8 cellular contexts compared by ENCODE assay signal in genomic region chr3:49013738-49014660, GRCh38. TPM values are rescaled to one million over a fixed set of nuclear protein-coding genes. Genes with fewer than 3 reads are reported as not detected.
DNase-seq lines count a peak whose midpoint lies in the region; ATAC-seq and TF ChIP-seq lines count a peak whose summit lies in the region.

No MANE protein-coding gene starts in this region.

- H3K27ac Mint-ChIP-seq in activated CD8-positive, alpha-beta T cell treated with anti-CD3 and anti-CD28 coated beads, Interleukin-2, amount 10 ng/mL, durations not matched to agents 7 days and 5 days = no peak overlapping the region

- no peak overlapping the region for H3K4me2 ChIP-seq in KMS-11

- TF ChIP-seq CTCF in KMS-11 (conservative IDR thresholded peaks at IDR 0.05; ENCODE audit: low read depth, low read length) = peak; percentile 54

- H3K27me3 Mint-ChIP-seq in activated CD8-positive, alpha-beta T cell treated with anti-CD3 and anti-CD28 coated beads, Interleukin-2, amount 10 ng/mL, durations not matched to agents 7 days and 5 days (ENCODE audit: low read depth) = no peaks in the 10 kb centered on the region

- H3K27me3 ChIP-seq in KMS-11 (ENCODE audit: insufficient read depth, low read depth) = no peaks in the 10 kb centered on the region

- peaks cover 6% of the 10 kb centered on the region for H3K4me1 ChIP-seq in KMS-11 (ENCODE audit: low read depth, poor library complexity, severe bottlenecking)

- peaks cover 6% of the 10 kb centered on the region; the same call in 1 of the 2 replicates for H3K79me2 ChIP-seq in KMS-11 (ENCODE audit: insufficient read depth, low read depth)

- no peak overlapping the region for H3K27ac ChIP-seq in KMS-11

- H3K4me3 Mint-ChIP-seq in activated CD8-positive, alpha-beta T cell treated with anti-CD3 and anti-CD28 coated beads, Interleukin-2, amount 10 ng/mL, durations not matched to agents 7 days and 5 days = no peak overlapping the region

- CTCF ChIA-PET in activated CD8-positive, alpha-beta T cell treated with anti-CD3 and anti-CD28 coated beads, Interleukin-2, amount 10 ng/mL, durations not matched to agents 7 days and 5 days (lab: Charles Lee) = interaction anchor here (0.9 to 19.2 kb wide), 4 partner anchors 8 to 278 kb away, joined by 3 to 319 read pairs (median 14); partner anchors contain the start of genes NDUFAF3, P4HTM and QRICH1

- no peak overlapping the region for H3K9ac ChIP-seq in KMS-11

- no peaks in the 10 kb centered on the region for H3K36me3 ChIP-seq in KMS-11 (ENCODE audit: insufficient read depth)

- peaks cover 43% of the 10 kb centered on the region for H3K36me3 Mint-ChIP-seq in activated CD8-positive, alpha-beta T cell treated with anti-CD3 and anti-CD28 coated beads, Interleukin-2, amount 10 ng/mL, durations not matched to agents 7 days and 5 days (ENCODE audit: low read depth)

- no peak overlapping the region for H3K4me3 ChIP-seq in KMS-11 (IDR thresholded peaks at IDR 0.05; ENCODE audit: insufficient read depth, low read depth, low read length)

- DNase-seq in NCI-H146 (lab: John Stamatoyannopoulos, UW) = peak; percentile 44
- DNase-seq in NCI-H146 treated with DMSO at 0.1 percent for 48 hours (lab: John Stamatoyannopoulos, UW; ENCODE audit: unreplicated experiment) = no peak
- DNase-seq in activated CD8-positive, alpha-beta T cell treated with anti-CD3 and anti-CD28 coated beads, Interleukin-2, amount 10 ng/mL, durations not matched to agents 7 days and 5 days = peak; percentile 67
- peak; percentile 66 for DNase-seq in iPS-NIHi7 (ENCODE audit: extremely low spot score)
- peak; percentile 63 for DNase-seq in stimulated activated naive CD8-positive, alpha-beta T cell treated with anti-CD3 and anti-CD28 coated beads, Interleukin-15, Interleukin-2, amounts not matched to agents 100 U/mL and 50 U/mL, for 24 hours
- DNase-seq in NCI-H1092 treated with DMSO at 0.1 percent for 48 hours (lab: John Stamatoyannopoulos, UW) = no peak
- DNase-seq in COR-L47 (lab: John Stamatoyannopoulos, UW) = no peak

- no peaks in the 10 kb centered on the region for H4K20me1 ChIP-seq in KMS-11 (ENCODE audit: insufficient read depth)

- no peaks in the 10 kb centered on the region for H3K9me3 Mint-ChIP-seq in activated CD8-positive, alpha-beta T cell treated with anti-CD3 and anti-CD28 coated beads, Interleukin-2, amount 10 ng/mL, durations not matched to agents 7 days and 5 days (ENCODE audit: insufficient read depth)

- H3K4me1 Mint-ChIP-seq in activated CD8-positive, alpha-beta T cell treated with anti-CD3 and anti-CD28 coated beads, Interleukin-2, amount 10 ng/mL, durations not matched to agents 7 days and 5 days (ENCODE audit: low read depth) = peaks cover 34% of the 10 kb centered on the region

- H2AFZ ChIP-seq in KMS-11 (ENCODE audit: low read depth) = no peak overlapping the region

- ATAC-seq in activated CD8-positive, alpha-beta T cell treated with anti-CD3 and anti-CD28 coated beads, Interleukin-2, amount 10 ng/mL, durations not matched to agents 7 days and 5 days = peak; percentile 30
- peak; percentile 17 for ATAC-seq in stimulated activated naive CD8-positive, alpha-beta T cell treated with anti-CD3 and anti-CD28 coated beads, Interleukin-15, Interleukin-2, amounts not matched to agents 100 U/mL and 50 U/mL, for 24 hours

- POLR2A ChIA-PET in activated CD8-positive, alpha-beta T cell treated with anti-CD3 and anti-CD28 coated beads, Interleukin-2, amount 10 ng/mL, durations not matched to agents 7 days and 5 days (lab: Charles Lee) = interaction anchor here (0.8 to 3.4 kb wide), 3 partner anchors 7 to 116 kb away, joined by 3 to 27 read pairs (median 3); partner anchors contain the start of gene NDUFAF3

RNA-seq across cellular contexts. Expression of gene DALRD3, which starts 4.4 kb away (rescaled TPM):
- total RNA-seq in activated CD8-positive, alpha-beta T cell treated with anti-CD3 and anti-CD28 coated beads, Interleukin-2, amount 10 ng/mL, durations not matched to agents 7 days and 5 days = 10 to 100 TPM; 24.7 to 25.4 TPM

RNA-seq across cellular contexts. Expression of gene WDR6, which starts 6.8 kb away (rescaled TPM):
- 100 to 1,000 TPM; 134 to 140 TPM for total RNA-seq in activated CD8-positive, alpha-beta T cell treated with anti-CD3 and anti-CD28 coated beads, Interleukin-2, amount 10 ng/mL, durations not matched to agents 7 days and 5 days

RNA-seq across cellular contexts. Expression of gene NDUFAF3, which starts 7.9 kb away (rescaled TPM):
- 10 to 100 TPM; 92.1 to 93.7 TPM for total RNA-seq in activated CD8-positive, alpha-beta T cell treated with anti-CD3 and anti-CD28 coated beads, Interleukin-2, amount 10 ng/mL, durations not matched to agents 7 days and 5 days

RNA-seq across cellular contexts. Expression of gene IMPDH2, which starts 15.2 kb away (rescaled TPM):
- 100 to 1,000 TPM; 227 to 229 TPM for total RNA-seq in activated CD8-positive, alpha-beta T cell treated with anti-CD3 and anti-CD28 coated beads, Interleukin-2, amount 10 ng/mL, durations not matched to agents 7 days and 5 days

RNA-seq across cellular contexts. Expression of gene P4HTM, which starts 24.0 kb away (rescaled TPM):
- 10 to 100 TPM; 35.2 to 39.6 TPM for total RNA-seq in activated CD8-positive, alpha-beta T cell treated with anti-CD3 and anti-CD28 coated beads, Interleukin-2, amount 10 ng/mL, durations not matched to agents 7 days and 5 days

Comparison
In these comparisons a context has a peak if more than half of its experiments do, and no peak if none do; other contexts are left out.
1. DNase-seq: peak in NCI-H146 (single experiment), activated CD8-positive, alpha-beta T cell treated with anti-CD3 and anti-CD28 coated beads, Interleukin-2, amount 10 ng/mL, durations not matched to agents 7 days and 5 days (single experiment), iPS-NIHi7 (single experiment) and stimulated activated naive CD8-positive, alpha-beta T cell treated with anti-CD3 and anti-CD28 coated beads, Interleukin-15, Interleukin-2, amounts not matched to agents 100 U/mL and 50 U/mL, for 24 hours (single experiment); none in NCI-H146 treated with DMSO at 0.1 percent for 48 hours (single experiment), NCI-H1092 treated with DMSO at 0.1 percent for 48 hours (single experiment) and COR-L47 (single experiment).